In the genomic region with DNA sequence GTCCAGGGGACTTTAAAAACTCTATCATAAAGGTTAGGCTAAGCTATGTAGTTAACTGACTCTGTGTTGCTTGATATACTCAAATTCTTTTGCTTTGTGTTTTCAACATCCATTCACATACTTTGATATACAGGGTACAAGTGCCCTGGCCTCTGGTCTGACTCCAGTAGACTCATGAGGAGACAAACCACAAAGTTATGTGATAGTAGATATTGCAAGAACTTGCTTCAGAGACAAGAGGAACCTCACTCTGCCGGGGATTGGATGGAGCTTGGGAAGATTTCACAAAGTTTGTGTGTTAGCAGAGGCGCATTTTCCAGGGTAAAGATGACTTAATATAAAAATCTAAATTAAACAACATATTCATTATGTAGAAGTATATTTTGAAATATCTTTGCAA, we compare ENCODE assay signal across 10 cellular contexts. TPM values are rescaled to one million over a fixed set of nuclear protein-coding genes. Genes with fewer than 3 reads are reported as not detected.
DNase-seq lines count a peak whose midpoint lies in the region; TF ChIP-seq lines count a peak whose summit lies in the region.
"Had no signal": no experiment of that assay in that cellular context is flagged by ENCODE, and none has a peak within 500 bp of the region (broad histone marks: within the 10 kb centered on the region; RNA-seq: fewer than 3 reads in every experiment).

No MANE protein-coding gene starts in this region.

- no peak for TF ChIP-seq CTCF in GM12864 (IDR thresholded peaks at IDR 0.05; ENCODE audit: low read depth, low read length, missing control alignments)
- TF ChIP-seq CTCF in endodermal cell (conservative IDR thresholded peaks at IDR 0.05), result no peak
- TF ChIP-seq CTCF in mesothelial cell of epicardium (IDR thresholded peaks at IDR 0.05; ENCODE audit: unreplicated experiment), result no peak

- H3K27ac ChIP-seq in endodermal cell (ENCODE audit: low read depth, low read length), result no peak overlapping the region

- H3K4me1 Mint-ChIP-seq in endodermal cell, result peaks cover 4% of the 10 kb centered on the region
- peaks cover 1% of the 10 kb centered on the region for H3K4me1 Mint-ChIP-seq in mesothelial cell of epicardium

- H3K27me3 Mint-ChIP-seq in endodermal cell (ENCODE audit: insufficient read depth), result no peaks in the 10 kb centered on the region
- H3K27me3 Mint-ChIP-seq in mesothelial cell of epicardium (ENCODE audit: low read depth), result no peaks in the 10 kb centered on the region

- H3K4me3 Mint-ChIP-seq in endodermal cell, result no peak overlapping the region
- H3K4me3 Mint-ChIP-seq in mesothelial cell of epicardium, result no peak overlapping the region

- DNase-seq in GM12864 (ENCODE audit: low read depth), result no peak
- DNase-seq in NOMO-1 treated with DMSO at 0.1 percent for 48 hours (lab: John Stamatoyannopoulos, UW; ENCODE audit: unreplicated experiment), result peak; percentile 22
- no peak for DNase-seq in endodermal cell
- DNase-seq in skeletal muscle cell (ENCODE audit: low read depth), result no peak
- DNase-seq in DMS153 treated with DMSO at 0.1 percent for 48 hours (lab: John Stamatoyannopoulos, UW; ENCODE audit: unreplicated experiment), result no peak
- no peak for DNase-seq in HT-29 (ENCODE audit: low spot score)
- DNase-seq in mesothelial cell of epicardium (ENCODE audit: low spot score in 2 of 2, unreplicated experiment in 2 of 2), result no peak
- DNase-seq in inferior parietal cortex (ENCODE audit: extremely low spot score), result no peak
- DNase-seq: activated gamma-delta T cell, SHP77 had no signal

- H3K9me3 Mint-ChIP-seq in endodermal cell (no peaks in the 10 kb centered on the region), mesothelial cell of epicardium (no peaks in the 10 kb centered on the region)

- no peak overlapping the region for H3K9ac ChIP-seq in endodermal cell (ENCODE audit: extremely low read depth, low read length, poor library complexity, severe bottlenecking)

- no peaks in the 10 kb centered on the region for H3K9me3 ChIP-seq in endodermal cell (ENCODE audit: control insufficient read depth, low read length)

- no peaks in the 10 kb centered on the region for H3K4me1 ChIP-seq in endodermal cell (ENCODE audit: control insufficient read depth, insufficient read depth, low read length)

- H3K27ac Mint-ChIP-seq in endodermal cell (no peak overlapping the region), mesothelial cell of epicardium (no peak overlapping the region)

- H3K27me3 ChIP-seq in endodermal cell (ENCODE audit: control insufficient read depth, insufficient read depth, low read length, poor library complexity, severe bottlenecking), result no peaks in the 10 kb centered on the region

- WGBS in endodermal cell (ENCODE audit: insufficient coverage in 1 of 2, insufficient read length in 1 of 2), 2 experiments, result 100% methylated on average over 1 of the region's 2 CpGs; no CpG with 5 or more reads in 1 of the 2 experiments

- H3K36me3 ChIP-seq in endodermal cell (ENCODE audit: control insufficient read depth, insufficient read depth, low read length), result no peaks in the 10 kb centered on the region

- H3K4me3 ChIP-seq in GM12864 (ENCODE audit: low read depth, low read length) (peak overlapping the region; percentile 81), endodermal cell (ENCODE audit: low read length) (peak overlapping the region; percentile 91), skeletal muscle cell (ENCODE audit: low read depth, low read length) (peak overlapping the region; percentile 68)

- H3K36me3 Mint-ChIP-seq in endodermal cell (ENCODE audit: low read depth) (peaks cover 10% of the 10 kb centered on the region), mesothelial cell of epicardium (no peaks in the 10 kb centered on the region)

RNA-seq across cellular contexts. Expression of gene GORAB, which starts 1.4 kb away (rescaled TPM):
- total RNA-seq in endodermal cell, result 10 to 100 TPM in 1 of 2 donors, 1 to 10 TPM in 1; 10.0 to 15.9 TPM
- 14.0 TPM for polyA plus RNA-seq in endodermal cell (2013, experiment 1 of 2)
- 13.0 TPM for polyA plus RNA-seq in endodermal cell (2013, experiment 2 of 2)
- total RNA-seq in HT-29 (2014; rRNA removed; shearing (Covaris generic)), result 2.6 and 3.2 TPM in 2 replicates
- 15.7 to 18.4 TPM (median 17.5 TPM) in 3 replicates for total RNA-seq in mesothelial cell of epicardium
